ENCODE assay signal across 8 cellular contexts in genomic region chr7:4712371-4713182, GRCh38. TPM values are rescaled to one million over a fixed set of nuclear protein-coding genes. Genes with fewer than 3 reads are reported as not detected.
A peak's percentile ranks its signal among the peaks of the same experiment; 100 is the strongest.
DNase-seq lines count a peak whose midpoint lies in the region; ATAC-seq and TF ChIP-seq lines count a peak whose summit lies in the region.

No MANE protein-coding gene starts in this region.

- H3K36me3 Mint-ChIP-seq in activated T-helper 17 cell treated with anti-CD3 and anti-CD28 coated beads, Interleukin-2, amount 50 U/mL, for 72 hours (ENCODE audit: low read depth), result peaks cover 41% of the 10 kb centered on the region
- H3K36me3 Mint-ChIP-seq in osteocyte (ENCODE audit: unreplicated experiment), result peaks cover 9% of the 10 kb centered on the region

- DNase-seq in BJ (ENCODE audit: low read depth), result peak; percentile 53
- DNase-seq in MM.1S, result no peak
- DNase-seq in osteocyte (ENCODE audit: extremely low spot score, unreplicated experiment), result no peak
- no peak for DNase-seq in DMS114 treated with DMSO at 0.1 percent for 48 hours (lab: John Stamatoyannopoulos, UW; ENCODE audit: unreplicated experiment)
- DNase-seq in RWPE1 (ENCODE audit: low spot score), result no peak
- DNase-seq in uterus, result no peak

- peak overlapping the region; percentile 27 for H3K27ac Mint-ChIP-seq in activated T-helper 17 cell treated with anti-CD3 and anti-CD28 coated beads, Interleukin-2, amount 50 U/mL, for 72 hours
- H3K27ac Mint-ChIP-seq in osteocyte (ENCODE audit: unreplicated experiment), result peak overlapping the region; percentile 79

- CTCF ChIA-PET in BJ (lab: Yijun Ruan, JAX) (interaction anchor here (0.6 to 1.2 kb wide), 6 partner anchors 26 to 261 kb away, joined by 3 to 5 read pairs (median 3); no protein-coding TSS in a partner anchor), RWPE1 (lab: Yijun Ruan, JAX) (no interaction called here)

- peaks cover 96% of the 10 kb centered on the region for H3K79me2 ChIP-seq in MM.1S (ENCODE audit: low read length)

- TF ChIP-seq CTCF in BJ (IDR thresholded peaks at IDR 0.05; ENCODE audit: insufficient read depth, low read depth, low read length), result no peak
- TF ChIP-seq CTCF in MM.1S (IDR thresholded peaks at IDR 0.05; ENCODE audit: low read length), result no peak
- no peak for TF ChIP-seq CTCF in osteocyte (IDR thresholded peaks at IDR 0.05)
- TF ChIP-seq CTCF in RWPE1 (conservative IDR thresholded peaks at IDR 0.05; ENCODE audit: low read depth), result no peak
- no peak for TF ChIP-seq CTCF in uterus (IDR thresholded peaks at IDR 0.05)

- H3K27me3 ChIP-seq in BJ (ENCODE audit: control insufficient read depth, insufficient read depth, low read length) (no peaks in the 10 kb centered on the region), MM.1S (replicated peaks; ENCODE audit: insufficient read depth, low read length) (no peaks in the 10 kb centered on the region), uterus (no peaks in the 10 kb centered on the region)

- no peaks in the 10 kb centered on the region for H3K27me3 Mint-ChIP-seq in activated T-helper 17 cell treated with anti-CD3 and anti-CD28 coated beads, Interleukin-2, amount 50 U/mL, for 72 hours
- H3K27me3 Mint-ChIP-seq in osteocyte (ENCODE audit: unreplicated experiment), result no peaks in the 10 kb centered on the region

- H3F3A ChIP-seq in MM.1S (ENCODE audit: insufficient read depth, low read length), result no peaks in the 10 kb centered on the region

- TF ChIP-seq POLR2A in uterus (IDR thresholded peaks at IDR 0.05), result no peak

- ATAC-seq in GM18511 (IDR thresholded peaks at IDR 0.05; ENCODE audit: unreplicated experiment), result peak; percentile 55
- peak; percentile 90 for ATAC-seq in activated T-helper 17 cell treated with anti-CD3 and anti-CD28 coated beads, Interleukin-2, amount 50 U/mL, for 72 hours (replicated peaks)

- intact Hi-C loops in uterus (cut with DNase I; ENCODE audit: low total_unique reads), result no loop called here

- peak overlapping the region; percentile 49 for H3K4me3 Mint-ChIP-seq in activated T-helper 17 cell treated with anti-CD3 and anti-CD28 coated beads, Interleukin-2, amount 50 U/mL, for 72 hours
- peak overlapping the region; percentile 39 for H3K4me3 Mint-ChIP-seq in osteocyte (ENCODE audit: unreplicated experiment)

- H3K4me3 ChIP-seq in BJ (ENCODE audit: low read depth, low read length) (no peak overlapping the region), MM.1S (ENCODE audit: low read length) (no peak overlapping the region), uterus (no peak overlapping the region)

- no peak overlapping the region for H2AFZ ChIP-seq in MM.1S (ENCODE audit: low read length)

- H3K4me1 ChIP-seq in MM.1S (ENCODE audit: low read length) (no peaks in the 10 kb centered on the region), uterus (peaks cover 0 to 8% of the 10 kb centered on the region in 2 donors)

- no peaks in the 10 kb centered on the region for H3K9me3 Mint-ChIP-seq in activated T-helper 17 cell treated with anti-CD3 and anti-CD28 coated beads, Interleukin-2, amount 50 U/mL, for 72 hours
- no peaks in the 10 kb centered on the region for H3K9me3 Mint-ChIP-seq in osteocyte (ENCODE audit: unreplicated experiment)

- no peaks in the 10 kb centered on the region for H3K9me2 ChIP-seq in MM.1S (replicated peaks; ENCODE audit: insufficient read depth, low read length)

- H3K27ac ChIP-seq in MM.1S (ENCODE audit: low read length), result no peak overlapping the region
- H3K27ac ChIP-seq in RWPE1, result no peak overlapping the region; the same call in 1 of the 2 replicates
- H3K27ac ChIP-seq in uterus, result peak overlapping the region in 1 of 2 donors; percentile 22

- peaks cover 40% of the 10 kb centered on the region for H3K4me1 Mint-ChIP-seq in activated T-helper 17 cell treated with anti-CD3 and anti-CD28 coated beads, Interleukin-2, amount 50 U/mL, for 72 hours
- peaks cover 52% of the 10 kb centered on the region for H3K4me1 Mint-ChIP-seq in osteocyte (ENCODE audit: unreplicated experiment)

- H3K9ac ChIP-seq in MM.1S (ENCODE audit: low read length), result no peak overlapping the region

- H3K9me3 ChIP-seq in MM.1S (replicated peaks; ENCODE audit: insufficient read depth, low read length) (no peaks in the 10 kb centered on the region), uterus (no peaks in the 10 kb centered on the region)

- POLR2A ChIA-PET in BJ (lab: Charles Lee), result interaction anchor here (0.8 to 1.1 kb wide), 2 partner anchors 12 to 32 kb away, joined by 3 to 4 read pairs; no protein-coding TSS in a partner anchor
- POLR2A ChIA-PET in RWPE1 (lab: Yijun Ruan, JAX; ENCODE audit: low non-redundant PET), result no interaction called here

- no peaks in the 10 kb centered on the region for H4K20me1 ChIP-seq in MM.1S (ENCODE audit: insufficient read depth, low read length)

- H3K36me3 ChIP-seq in BJ (ENCODE audit: control insufficient read depth, insufficient read depth, low read length), result no peaks in the 10 kb centered on the region
- no peaks in the 10 kb centered on the region for H3K36me3 ChIP-seq in MM.1S (replicated peaks; ENCODE audit: insufficient read depth, low read length)
- H3K36me3 ChIP-seq in uterus, result no peaks in the 10 kb centered on the region

- H3K4me2 ChIP-seq in MM.1S (ENCODE audit: low read depth, low read length), result peak overlapping the region; percentile 14; the same call in 1 of the 2 replicates

RNA-seq across cellular contexts. Expression of gene FOXK1, which starts 30.5 kb away (rescaled TPM):
- polyA plus RNA-seq in BJ (2011; rRNA removed), result 2.6 and 3.3 TPM in 2 replicates
- polyA minus RNA-seq in BJ (2011; rRNA and poly(A)+ RNA removed), result 8.2 and 11.5 TPM in 2 replicates
- 10 to 100 TPM; 32.3 to 32.5 TPM for total RNA-seq in activated T-helper 17 cell treated with anti-CD3 and anti-CD28 coated beads, Interleukin-2, amount 50 U/mL, for 72 hours
- total RNA-seq in osteocyte (56.2 and 63.1 TPM in 2 replicates), uterus (10 to 100 TPM in 3 of 4 donors, 1 to 10 TPM in 1; 9.0 to 64.1 (median 21.5) TPM)
